Comparison of ENCODE assay signal across 1 cellular context in the genomic region with DNA sequence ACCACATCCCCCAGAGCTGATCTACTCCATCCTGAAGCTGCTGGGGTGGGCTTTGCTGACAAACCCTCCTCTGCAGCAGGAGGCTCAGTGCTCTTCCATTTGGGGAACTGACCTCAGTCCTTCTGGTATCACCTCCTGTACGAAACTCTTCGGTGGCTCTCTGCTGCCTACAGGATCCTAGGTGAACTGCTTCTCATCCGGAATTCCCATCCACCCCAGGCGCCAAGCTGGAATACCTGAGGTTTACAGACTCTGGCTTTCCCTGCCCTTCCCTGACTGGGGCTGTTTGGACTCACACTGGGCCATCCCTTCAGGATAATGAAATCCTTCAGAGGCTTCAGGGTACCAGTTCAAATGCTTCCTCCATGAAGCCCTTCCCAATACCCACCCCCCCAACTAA.
TF ChIP-seq lines count a peak whose summit lies in the region.

No MANE protein-coding gene starts in this region.

TF ChIP-seq in SK-N-SH treated with all-trans-retinoic acid at 6 μM for 48 hours, 23 proteins besides CTCF, POLR2A, EP300 and RAD21:
- TF ChIP-seq TCF4 (CRISPR knock-in tag; IDR thresholded peaks at IDR 0.05; ENCODE audit: borderline replicate concordance) = no peak
- no peak for TF ChIP-seq RARB (CRISPR knock-in tag; IDR thresholded peaks at IDR 0.05)
- TF ChIP-seq, protein P1, sequence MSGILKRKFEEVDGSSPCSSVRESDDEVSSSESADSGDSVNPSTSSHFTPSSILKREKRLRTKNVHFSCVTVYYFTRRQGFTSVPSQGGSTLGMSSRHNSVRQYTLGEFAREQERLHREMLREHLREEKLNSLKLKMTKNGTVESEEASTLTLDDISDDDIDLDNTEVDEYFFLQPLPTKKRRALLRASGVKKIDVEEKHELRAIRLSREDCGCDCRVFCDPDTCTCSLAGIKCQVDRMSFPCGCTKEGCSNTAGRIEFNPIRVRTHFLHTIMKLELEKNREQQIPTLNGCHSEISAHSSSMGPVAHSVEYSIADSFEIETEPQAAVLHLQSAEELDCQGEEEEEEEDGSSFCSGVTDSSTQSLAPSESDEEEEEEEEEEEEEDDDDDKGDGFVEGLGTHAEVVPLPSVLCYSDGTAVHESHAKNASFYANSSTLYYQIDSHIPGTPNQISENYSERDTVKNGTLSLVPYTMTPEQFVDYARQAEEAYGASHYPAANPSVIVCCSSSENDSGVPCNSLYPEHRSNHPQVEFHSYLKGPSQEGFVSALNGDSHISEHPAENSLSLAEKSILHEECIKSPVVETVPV (CRISPR knock-in tag; IDR thresholded peaks at IDR 0.05) = no peak
- no peak for TF ChIP-seq ZNF70 (CRISPR knock-in tag; IDR thresholded peaks at IDR 0.05)
- no peak for TF ChIP-seq OSR1 (CRISPR knock-in tag; IDR thresholded peaks at IDR 0.05)
- no peak for TF ChIP-seq GLIS3 (CRISPR knock-in tag; IDR thresholded peaks at IDR 0.05)
- no peak for TF ChIP-seq ISL1 (CRISPR knock-in tag; IDR thresholded peaks at IDR 0.05)
- no peak for TF ChIP-seq BACH2 (CRISPR knock-in tag; IDR thresholded peaks at IDR 0.05; ENCODE audit: borderline replicate concordance)
- TF ChIP-seq CSDC2 (CRISPR knock-in tag; IDR thresholded peaks at IDR 0.05) = no peak
